ENCODE assay signal across 1 cellular context in genomic region chr1:93504247-93505033, GRCh38.
A peak's percentile ranks its signal among the peaks of the same experiment; 100 is the strongest.
TF ChIP-seq lines count a peak whose summit lies in the region.

No MANE protein-coding gene starts in this region.

TF ChIP-seq in K562, 482 proteins besides CTCF, POLR2A, EP300 and RAD21 (continued from another document):
- TF ChIP-seq AFF1 (IDR thresholded peaks at IDR 0.05; ENCODE audit: low read depth in 1 of 2, partially characterized antibody in 2 of 2) (peak in 1 of 2 experiments; percentile 66), TRIM24 (IDR thresholded peaks at IDR 0.05) (peak in 1 of 2 experiments; percentile 69; a peak in 2 of 4 replicates), KLF16 (IDR thresholded peaks at IDR 0.05) (no peak), SMARCC2 (IDR thresholded peaks at IDR 0.05; ENCODE audit: low read depth) (peak; percentile 69; the same call in 1 of the 2 replicates), BRD4 (IDR thresholded peaks at IDR 0.05) (0 out of 2 replicates have a peak, but pooled peaks have one; percentile 37), YY1 (IDR thresholded peaks at IDR 0.05; ENCODE audit: borderline replicate concordance in 1 of 3, control insufficient read depth in 1 of 3, extremely low read depth in 1 of 3, insufficient read depth in 3 of 3, insufficient read length in 1 of 3, insufficient replicate concordance in 2 of 3, low read depth in 1 of 3, low read length in 2 of 3) (peak in 1 of 3 experiments; percentile 23), CHAMP1 (IDR thresholded peaks at IDR 0.05) (peak; percentile 68), NCOA2 (IDR thresholded peaks at IDR 0.05; ENCODE audit: partially characterized antibody in 2 of 2) (peak in 1 of 2 experiments; percentile 50), SMARCA4 (IDR thresholded peaks at IDR 0.05) (peak; percentile 91), ZKSCAN3 (CRISPR knock-in tag; IDR thresholded peaks at IDR 0.05) (no peak), CC2D1A (IDR thresholded peaks at IDR 0.05) (peak; percentile 48; the same call in 1 of the 2 replicates), RCOR1 (IDR thresholded peaks at IDR 0.05; ENCODE audit: borderline replicate concordance in 1 of 2, low read depth in 2 of 2, low read length in 2 of 2) (peak in 1 of 2 experiments; percentile 72; a peak in 2 of 4 replicates), MAFF (IDR thresholded peaks at IDR 0.05; ENCODE audit: low read length) (peak; percentile 62; the same call in 1 of the 2 replicates), ZNF398 (CRISPR knock-in tag; IDR thresholded peaks at IDR 0.05) (no peak), ZBTB26 (CRISPR knock-in tag; IDR thresholded peaks at IDR 0.05) (no peak), STAG1 (CRISPR knock-in tag; IDR thresholded peaks at IDR 0.05; ENCODE audit: borderline replicate concordance) (no peak), NFRKB (IDR thresholded peaks at IDR 0.05; ENCODE audit: low read depth) (0 out of 2 replicates have a peak, but pooled peaks have one; percentile 57), HMGN3 (IDR thresholded peaks at IDR 0.05; ENCODE audit: borderline replicate concordance, extremely low read depth, insufficient read length, low read depth, low read length) (no peak)
